In the genomic region with DNA sequence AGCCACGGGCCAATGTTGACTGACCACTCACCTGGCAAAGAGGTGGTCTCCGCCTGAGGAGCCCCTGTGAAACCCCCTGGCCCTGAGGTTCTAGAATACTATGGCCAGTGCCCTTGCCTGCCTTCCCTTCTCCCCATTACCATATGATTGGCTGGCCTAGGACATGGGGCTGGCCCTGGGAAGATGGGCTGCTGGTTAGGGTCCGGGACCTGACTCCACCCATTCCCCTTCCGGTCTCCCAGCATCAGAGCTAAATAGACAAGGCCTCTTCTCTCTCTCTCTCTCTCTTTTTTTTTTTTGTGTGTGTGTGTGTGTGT, we compare ENCODE assay signal across 1 cellular context.
TF ChIP-seq lines count a peak whose summit lies in the region.

No MANE protein-coding gene starts in this region.

TF ChIP-seq in liver, 16 proteins besides CTCF, POLR2A, EP300 and RAD21 (continued from another document):
- TF ChIP-seq, protein P1, sequence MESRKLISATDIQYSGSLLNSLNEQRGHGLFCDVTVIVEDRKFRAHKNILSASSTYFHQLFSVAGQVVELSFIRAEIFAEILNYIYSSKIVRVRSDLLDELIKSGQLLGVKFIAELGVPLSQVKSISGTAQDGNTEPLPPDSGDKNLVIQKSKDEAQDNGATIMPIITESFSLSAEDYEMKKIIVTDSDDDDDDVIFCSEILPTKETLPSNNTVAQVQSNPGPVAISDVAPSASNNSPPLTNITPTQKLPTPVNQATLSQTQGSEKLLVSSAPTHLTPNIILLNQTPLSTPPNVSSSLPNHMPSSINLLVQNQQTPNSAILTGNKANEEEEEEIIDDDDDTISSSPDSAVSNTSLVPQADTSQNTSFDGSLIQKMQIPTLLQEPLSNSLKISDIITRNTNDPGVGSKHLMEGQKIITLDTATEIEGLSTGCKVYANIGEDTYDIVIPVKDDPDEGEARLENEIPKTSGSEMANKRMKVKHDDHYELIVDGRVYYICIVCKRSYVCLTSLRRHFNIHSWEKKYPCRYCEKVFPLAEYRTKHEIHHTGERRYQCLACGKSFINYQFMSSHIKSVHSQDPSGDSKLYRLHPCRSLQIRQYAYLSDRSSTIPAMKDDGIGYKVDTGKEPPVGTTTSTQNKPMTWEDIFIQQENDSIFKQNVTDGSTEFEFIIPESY (IDR thresholded peaks at IDR 0.05) = no peak
- TF ChIP-seq JUND (IDR thresholded peaks at IDR 0.05) (no peak), YY1 (IDR thresholded peaks at IDR 0.05) (no peak)
